ENCODE assay signal across 20 cellular contexts in the genomic region with DNA sequence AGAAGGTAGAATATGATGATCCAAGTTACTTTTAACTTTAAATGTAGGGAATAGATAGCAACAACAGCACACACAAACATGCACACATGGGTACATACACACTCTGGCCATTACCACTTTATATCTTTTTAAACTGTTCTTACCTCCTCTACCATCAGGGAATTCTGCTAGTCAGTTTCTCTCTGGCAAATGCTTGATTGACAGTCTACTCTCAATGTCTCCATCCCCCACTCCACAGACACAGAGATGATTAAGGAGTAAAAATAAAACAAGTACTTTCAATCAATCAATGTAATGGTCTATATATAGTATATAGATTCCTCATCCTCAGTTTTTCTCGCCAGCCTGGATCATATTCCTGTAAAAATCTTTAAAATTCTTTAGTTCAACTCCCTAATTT.
"Had no signal": no experiment of that assay in that cellular context is flagged by ENCODE, and none has a peak within 500 bp of the region (broad histone marks: within the 10 kb centered on the region; RNA-seq: fewer than 3 reads in every experiment).

No MANE protein-coding gene starts in this region.

- H3K27me3 ChIP-seq: MG63, SJSA1 had no signal

- H3K4me3 ChIP-seq: MG63, SJSA1, SK-N-MC had no signal

- H3K27ac ChIP-seq: SJSA1, SK-N-MC had no signal

- DNase-seq: Karpas-422, KG1, MG63, NCI-H1092 treated with DMSO at 0.1 percent for 48 hours, NCI-H1436, NCI-H187, NCI-H2029, NCI-H2081 treated with DMSO at 0.1 percent for 48 hours, NCI-H2171, NCI-H226, NCI-H446, NCI-H510A, NCI-H524 treated with DMSO at 0.1 percent for 48 hours, NCI-H69, NCI-H774, Right ventricle myocardium superior, RPMI8226, SIG-M5 had no signal

- H3K9me3 ChIP-seq: MG63, SJSA1 had no signal

- H3K36me3 ChIP-seq: MG63, SJSA1 had no signal
